ENCODE assay signal across 16 cellular contexts in genomic region chr3:23395115-23395514, GRCh38.
DNase-seq lines count a peak whose midpoint lies in the region; ATAC-seq lines count a peak whose summit lies in the region.
"Had no signal": no experiment of that assay in that cellular context is flagged by ENCODE, and none has a peak within 500 bp of the region (broad histone marks: within the 10 kb centered on the region; RNA-seq: fewer than 3 reads in every experiment).

No MANE protein-coding gene starts in this region.

- no peaks in the 10 kb centered on the region for H3K27me3 Mint-ChIP-seq in memory B cell

- H3K4me1 Mint-ChIP-seq in memory B cell: peaks cover 36% of the 10 kb centered on the region

- H3K27ac Mint-ChIP-seq in memory B cell: peak overlapping the region; percentile 15
- H3K27ac Mint-ChIP-seq: T-helper 2 cell treated with Interferon-gamma antibody and Interleukin-4, amounts not matched to agents 5 μg/mL and 100 μg/mL, for 36 hours had no signal

- H3K4me3 Mint-ChIP-seq in memory B cell: no peak overlapping the region
- H3K4me3 Mint-ChIP-seq: T-helper 2 cell treated with Interferon-gamma antibody and Interleukin-4, amounts not matched to agents 5 μg/mL and 100 μg/mL, for 36 hours had no signal

- peak; percentile 61 for ATAC-seq in GM18868 (IDR thresholded peaks at IDR 0.05; ENCODE audit: unreplicated experiment)
- peak; percentile 46 for ATAC-seq in GM21526 (IDR thresholded peaks at IDR 0.05; ENCODE audit: low FRiP score, unreplicated experiment)
- peak; percentile 53 for ATAC-seq in HG03025 (IDR thresholded peaks at IDR 0.05; ENCODE audit: low FRiP score, unreplicated experiment)
- no peak for ATAC-seq in memory B cell (ENCODE audit: low read depth)
- no peak for ATAC-seq in GM18511 (IDR thresholded peaks at IDR 0.05; ENCODE audit: unreplicated experiment)
- ATAC-seq: Panc1 had no signal

- no peaks in the 10 kb centered on the region for H3K9me3 Mint-ChIP-seq in memory B cell
- H3K9me3 Mint-ChIP-seq: T-helper 2 cell treated with Interferon-gamma antibody and Interleukin-4, amounts not matched to agents 5 μg/mL and 100 μg/mL, for 36 hours had no signal

- DNase-seq in memory B cell (ENCODE audit: low spot score in 2 of 2): no peak
- no peak for DNase-seq in HuH-7.5 (ENCODE audit: low spot score)
- DNase-seq in epidermal melanocyte (ENCODE audit: insufficient read length, low spot score): no peak
- DNase-seq: C1 segment of cervical spinal cord, GF-D8, HCEC 1CT, NCI-H1048, NCI-H1436 treated with DMSO at 0.1 percent for 48 hours, NCI-H2081, NCI-H510A treated with DMSO at 0.1 percent for 48 hours had no signal

- H3K36me3 Mint-ChIP-seq in memory B cell: no peaks in the 10 kb centered on the region

Comparison
In these comparisons a context has a peak if more than half of its experiments do, and no peak if none do; other contexts are left out.
1. ATAC-seq: peak in GM18868 (single experiment), GM21526 (single experiment) and HG03025 (single experiment); none in memory B cell (single experiment) and GM18511 (single experiment).